In the genomic region with DNA sequence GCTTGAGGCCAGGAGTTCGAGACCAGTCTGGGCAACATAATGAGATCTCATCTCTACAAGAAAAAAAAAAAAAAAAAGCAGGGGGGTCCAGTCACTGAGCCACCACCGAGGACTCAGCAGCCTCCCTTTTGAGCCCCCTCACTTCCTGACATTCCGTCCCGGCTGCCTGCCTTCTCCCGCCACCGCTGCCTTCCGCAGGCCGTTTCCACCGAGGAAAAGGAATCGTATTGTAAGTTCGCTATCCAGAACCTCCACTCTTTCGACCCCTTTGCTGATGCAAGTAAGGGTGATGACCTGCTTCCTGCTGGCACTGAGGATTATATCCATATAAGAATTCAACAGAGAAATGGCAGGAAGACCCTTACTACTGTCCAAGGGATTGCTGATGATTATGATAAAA, we compare ENCODE assay signal across 6 cellular contexts.
"Had no signal": no experiment of that assay in that cellular context is flagged by ENCODE, and none has a peak within 500 bp of the region (broad histone marks: within the 10 kb centered on the region; RNA-seq: fewer than 3 reads in every experiment).

No MANE protein-coding gene starts in this region.

- H3K27ac Mint-ChIP-seq: GM23338, H9 had no signal

- H3K27ac ChIP-seq: KMS-11 had no signal

- ATAC-seq: GM23338 had no signal

- H3K4me3 ChIP-seq: GM23338 had no signal

- H3K4me3 Mint-ChIP-seq: GM23338, H9 had no signal

- DNase-seq: H9, HCEC 1CT, IMR-90, KBM-7 had no signal

- H3K9me3 Mint-ChIP-seq: GM23338, H9 had no signal
